20 cellular contexts compared by ENCODE assay signal in the genomic region with DNA sequence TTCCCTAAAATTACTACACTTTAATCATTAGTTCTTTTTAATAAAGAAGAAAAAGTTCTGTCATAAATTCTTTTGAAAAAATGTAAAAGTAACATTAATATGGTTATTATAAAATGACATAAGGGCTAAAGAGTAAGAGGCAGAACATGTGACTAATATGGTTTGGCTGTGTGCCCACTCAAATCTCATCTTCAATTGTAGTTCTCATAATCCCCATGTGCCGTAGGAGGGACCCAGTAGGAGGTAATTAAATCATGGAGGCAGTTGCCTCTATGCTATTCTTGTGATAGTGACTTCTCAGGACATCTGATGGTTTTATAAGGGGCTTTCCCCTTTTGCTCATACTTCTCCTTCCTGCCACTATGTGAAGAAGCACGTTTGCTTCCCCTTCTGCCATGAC.
DNase-seq lines count a peak whose midpoint lies in the region; ATAC-seq, FAIRE-seq and TF ChIP-seq lines count a peak whose summit lies in the region.
"Had no signal": no experiment of that assay in that cellular context is flagged by ENCODE, and none has a peak within 500 bp of the region (broad histone marks: within the 10 kb centered on the region; RNA-seq: fewer than 3 reads in every experiment).

No MANE protein-coding gene starts in this region.

- no peak overlapping the region for H4K5ac ChIP-seq in IMR-90 (ENCODE audit: low read depth, low read length)

- no peak overlapping the region for H3K14ac ChIP-seq in IMR-90 (replicated peaks; ENCODE audit: low read depth, low read length)

- peak; percentile 47 for DNase-seq in IMR-90
- peak; percentile 26 for DNase-seq in RCC 7860 (ENCODE audit: low spot score)
- peak; percentile 26 for DNase-seq in dermis blood vessel endothelial cell
- peak; percentile 30 for DNase-seq in non-pigmented ciliary epithelial cell (ENCODE audit: low read depth)
- DNase-seq in DMS79 (lab: John Stamatoyannopoulos, UW) = no peak
- no peak for DNase-seq in NCI-H1092 treated with DMSO at 0.1 percent for 48 hours (lab: John Stamatoyannopoulos, UW)
- DNase-seq in activated CD4-positive, alpha-beta T cell treated with anti-CD3 and anti-CD28 coated beads, Interleukin-2, amount 50 U/mL, for 48 hours = no peak
- DNase-seq: activated naive CD8-positive, alpha-beta T cell treated with anti-CD3 and anti-CD28 coated beads, Interleukin-2, amount 10 ng/mL, durations not matched to agents 7 days and 5 days; activated T-cell treated with anti-CD3 and anti-CD28 coated beads, Interleukin-2, amount 50 U/mL, for 72 hours; CD4-positive, CD25-positive, alpha-beta regulatory T cell; HFFc6; left ventricle myocardium inferior; NCI-H187 treated with DMSO at 0.1 percent for 48 hours; psoas muscle; SHP77 treated with DMSO at 0.1 percent for 48 hours; stimulated activated CD4-positive, alpha-beta T cell treated with anti-CD3 and anti-CD28 coated beads, Interleukin-12 subunit alpha, Interleukin-12 subunit beta, amount 100 ng/mL, for 4 hours; stomach had no signal

- H3K4ac ChIP-seq in IMR-90 (ENCODE audit: low read depth, low read length) = no peak overlapping the region

- intact Hi-C loops in IMR-90 (cut with micrococcal nuclease) = no loop called here

- H3K4me2 ChIP-seq in IMR-90 (ENCODE audit: low read depth, low read length) = no peak overlapping the region

- no peak overlapping the region for H2AFZ ChIP-seq in IMR-90 (replicated peaks; ENCODE audit: low read length, poor library complexity)

- no peak overlapping the region for H3K23ac ChIP-seq in IMR-90 (ENCODE audit: low read depth, low read length)

- peaks cover 3% of the 10 kb centered on the region for H3K36me3 ChIP-seq in IMR-90 (ENCODE audit: control insufficient read depth, insufficient read depth, low read length)

- no peak for ATAC-seq in IMR-90 (ENCODE audit: low read depth)
- ATAC-seq: activated T-cell treated with anti-CD3 and anti-CD28 coated beads, Interleukin-2, amount 50 U/mL, for 72 hours; psoas muscle had no signal

- no peak overlapping the region for H3K18ac ChIP-seq in IMR-90 (ENCODE audit: low read depth, low read length)

- CTCF ChIA-PET in IMR-90 (lab: Yijun Ruan, JAX) = no interaction called here

- TF ChIP-seq CTCF in IMR-90 (conservative IDR thresholded peaks at IDR 0.05; ENCODE audit: low read depth, low read length) = no peak

- no peak overlapping the region for H2BK20ac ChIP-seq in IMR-90 (ENCODE audit: low read depth, low read length)

- dilution Hi-C loops in IMR-90 (cut with HindIII; ENCODE audit: low sequenced_read_pairs, unreplicated experiment) = no loop called here

- H4K8ac ChIP-seq in IMR-90 (ENCODE audit: low read depth in 2 of 2, low read length in 2 of 2) = no peak overlapping the region

- BruUV-seq in IMR-90 (replicated peaks; lab: Mats Ljungman, UMichigan) = no TSS peak

- H2BK15ac ChIP-seq in IMR-90 (ENCODE audit: low read depth, low read length) = no peak overlapping the region

- no peak overlapping the region for H2BK120ac ChIP-seq in IMR-90 (ENCODE audit: low read depth, low read length)

- peak; percentile 23 for FAIRE-seq in RCC 7860 (lab: Jason Lieb, UNC)
- FAIRE-seq: GM12892, TTC549 had no signal

- peaks cover 4% of the 10 kb centered on the region; the same call in 1 of the 2 replicates for H3K9me1 ChIP-seq in IMR-90 (ENCODE audit: insufficient read depth, low read length)

- no peak overlapping the region for H3K9ac ChIP-seq in IMR-90 (ENCODE audit: low read depth, low read length)

- H3K27ac ChIP-seq in IMR-90 (ENCODE audit: insufficient read depth, low read length) = no peak overlapping the region
- H3K27ac ChIP-seq: coronary artery, left ventricle myocardium inferior, psoas muscle, stomach had no signal

- H4K20me1 ChIP-seq in IMR-90 (ENCODE audit: insufficient read depth, low read length) = no peaks in the 10 kb centered on the region

- no peak overlapping the region for H2BK5ac ChIP-seq in IMR-90 (ENCODE audit: low read depth, low read length, poor library complexity, severe bottlenecking)

- H3K27me3 ChIP-seq in IMR-90 (ENCODE audit: control insufficient read depth, insufficient read depth, low read length) = no peaks in the 10 kb centered on the region
- H3K27me3 ChIP-seq: stomach had no signal

- no peak for TF ChIP-seq POLR2A in IMR-90 (IDR thresholded peaks at IDR 0.05; ENCODE audit: low read depth, low read length)

- no peak overlapping the region for H4K91ac ChIP-seq in IMR-90 (ENCODE audit: insufficient read depth, low read depth, low read length)

- TF ChIP-seq RAD21 in IMR-90 (IDR thresholded peaks at IDR 0.05; ENCODE audit: low read length) = no peak

- POLR2A ChIA-PET in IMR-90 (lab: Charles Lee; ENCODE audit: unreplicated experiment) = no interaction called here

- no peak overlapping the region for H3K56ac ChIP-seq in IMR-90 (ENCODE audit: extremely low read depth, insufficient read depth, low read length)

- H3K4me3 ChIP-seq in IMR-90 (ENCODE audit: insufficient read depth, low read depth, low read length) = no peak overlapping the region
- H3K4me3 ChIP-seq: coronary artery, left ventricle myocardium inferior, psoas muscle, stomach had no signal

- no peaks in the 10 kb centered on the region for H3K4me1 ChIP-seq in IMR-90 (ENCODE audit: control insufficient read depth, insufficient read depth, low read length)
- H3K4me1 ChIP-seq: left ventricle myocardium inferior, psoas muscle, stomach had no signal

- no peak overlapping the region for H2AK5ac ChIP-seq in IMR-90 (ENCODE audit: low read depth, low read length)

- H2AK9ac ChIP-seq in IMR-90 (replicated peaks; ENCODE audit: low read depth, low read length, poor library complexity) = no peak overlapping the region

- no CpG with 5 or more reads among the region's 2 CpGs for WGBS in IMR-90 (ENCODE audit: extremely low coverage in 2 of 2, insufficient read length in 1 of 2), 2 experiments

- in situ Hi-C loops in IMR-90 (cut with MboI; ENCODE audit: low sequenced_read_pairs) = no loop called here

- no peaks in the 10 kb centered on the region for H3K9me3 ChIP-seq in IMR-90 (ENCODE audit: control insufficient read depth, insufficient read depth, low read length)
- H3K9me3 ChIP-seq: psoas muscle, stomach had no signal

- H3K79me1 ChIP-seq in IMR-90 (ENCODE audit: low read depth in 1 of 2, low read length in 2 of 2) = no peaks in the 10 kb centered on the region

TF ChIP-seq in IMR-90, 13 proteins besides CTCF, POLR2A, EP300 and RAD21:
- TF ChIP-seq MXI1 (IDR thresholded peaks at IDR 0.05; ENCODE audit: borderline replicate concordance, low read depth, low read length) (no peak), FOS (IDR thresholded peaks at IDR 0.05; ENCODE audit: low read depth, low read length) (no peak), CHD1 (IDR thresholded peaks at IDR 0.05; ENCODE audit: low read depth, low read length) (no peak), RCOR1 (IDR thresholded peaks at IDR 0.05; ENCODE audit: insufficient replicate concordance, low read length) (no peak), CEBPB (IDR thresholded peaks at IDR 0.05; ENCODE audit: low read depth, low read length) (no peak), SMC3 (IDR thresholded peaks at IDR 0.05; ENCODE audit: low read depth, low read length) (no peak), MAZ (IDR thresholded peaks at IDR 0.05; ENCODE audit: borderline replicate concordance, low read depth, low read length) (no peak), NFE2L2 (IDR thresholded peaks at IDR 0.05; ENCODE audit: low read depth, low read length) (no peak), RFX5 (IDR thresholded peaks at IDR 0.05; ENCODE audit: low read depth, low read length) (no peak), BHLHE40 (IDR thresholded peaks at IDR 0.05; ENCODE audit: low read depth, low read length) (no peak)
- TF ChIP-seq, protein P1, sequence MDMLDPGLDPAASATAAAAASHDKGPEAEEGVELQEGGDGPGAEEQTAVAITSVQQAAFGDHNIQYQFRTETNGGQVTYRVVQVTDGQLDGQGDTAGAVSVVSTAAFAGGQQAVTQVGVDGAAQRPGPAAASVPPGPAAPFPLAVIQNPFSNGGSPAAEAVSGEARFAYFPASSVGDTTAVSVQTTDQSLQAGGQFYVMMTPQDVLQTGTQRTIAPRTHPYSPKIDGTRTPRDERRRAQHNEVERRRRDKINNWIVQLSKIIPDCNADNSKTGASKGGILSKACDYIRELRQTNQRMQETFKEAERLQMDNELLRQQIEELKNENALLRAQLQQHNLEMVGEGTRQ (IDR thresholded peaks at IDR 0.05; ENCODE audit: low read depth, low read length) = no peak

Comparison
In these comparisons a context has a peak if more than half of its experiments do, and no peak if none do; other contexts are left out.
1. DNase-seq: peak in IMR-90 (single experiment), RCC 7860 (single experiment), dermis blood vessel endothelial cell (single experiment) and non-pigmented ciliary epithelial cell (single experiment); none in DMS79 (single experiment), NCI-H1092 treated with DMSO at 0.1 percent for 48 hours (single experiment) and activated CD4-positive, alpha-beta T cell treated with anti-CD3 and anti-CD28 coated beads, Interleukin-2, amount 50 U/mL, for 48 hours (0 of 2).